32 cellular contexts compared by ENCODE assay signal in genomic region chr22:43894122-43894521, GRCh38. TPM values are rescaled to one million over a fixed set of nuclear protein-coding genes. Genes with fewer than 3 reads are reported as not detected.
"Had no signal": no experiment of that assay in that cellular context is flagged by ENCODE, and none has a peak within 500 bp of the region (broad histone marks: within the 10 kb centered on the region; RNA-seq: fewer than 3 reads in every experiment).

No MANE protein-coding gene starts in this region.

- DNase-seq: activated CD4-positive, alpha-beta memory T cell treated with anti-CD3 and anti-CD28 coated beads, Interleukin-2, amount 10 ng/mL, durations not matched to agents 7 days and 5 days; activated CD4-positive, alpha-beta T cell treated with anti-CD3 and anti-CD28 coated beads for 1 hour; activated CD4-positive, alpha-beta T cell treated with anti-CD3 and anti-CD28 coated beads for 4 hours; activated CD4-positive, alpha-beta T cell treated with anti-CD3 and anti-CD28 coated beads, Interleukin-2, amount 10 ng/mL, durations not matched to agents 7 days and 5 days; activated CD4-positive, alpha-beta T cell treated with anti-CD3 and anti-CD28 coated beads, Interleukin-2, amount 50 U/mL, for 4 hours; activated CD8-positive, alpha-beta memory T cell treated with anti-CD3 and anti-CD28 coated beads, Interleukin-2, amount 50 U/mL, for 48 hours; activated gamma-delta T cell; activated naive CD4-positive, alpha-beta T cell; activated naive CD4-positive, alpha-beta T cell treated with anti-CD3 and anti-CD28 coated beads, Interleukin-2, amount 10 ng/mL, durations not matched to agents 7 days and 5 days; activated naive CD8-positive, alpha-beta T cell treated with anti-CD3 and anti-CD28 coated beads, Interleukin-2, amount 10 ng/mL, durations not matched to agents 7 days and 5 days; activated T-cell treated with anti-CD3 and anti-CD28 coated beads for 4 hours; activated T-cell treated with anti-CD3 and anti-CD28 coated beads, Interleukin-2, amount 50 U/mL, for 24 hours; activated T-cell treated with anti-CD3 and anti-CD28 coated beads, Interleukin-2, amount 50 U/mL, for 72 hours; body of pancreas; caudate nucleus; colonic mucosa; effector CD8-positive, alpha-beta T cell; esophagus squamous epithelium; foreskin melanocyte; T-helper 2 cell had no signal

- ATAC-seq: activated naive CD4-positive, alpha-beta T cell treated with anti-CD3 and anti-CD28 coated beads, Interleukin-2, amount 50 U/mL, for 72 hours; activated T-cell treated with anti-CD3 and anti-CD28 coated beads, Interleukin-2, amount 50 U/mL, for 72 hours; body of pancreas; gastroesophageal sphincter; WTC11 had no signal

- H3K4me3 ChIP-seq: body of pancreas, colonic mucosa, esophagus squamous epithelium, gastroesophageal sphincter had no signal

- H3K27ac ChIP-seq: body of pancreas, colonic mucosa, epithelial cell of prostate, esophagus squamous epithelium, gastroesophageal sphincter, VCaP had no signal

- H3K9me3 ChIP-seq: body of pancreas, colonic mucosa, esophagus squamous epithelium, gastroesophageal sphincter had no signal

- H3K36me3 ChIP-seq: colonic mucosa, esophagus squamous epithelium, gastroesophageal sphincter had no signal

- H3K4me1 ChIP-seq: colonic mucosa had no signal

RNA-seq across cellular contexts. Expression of gene PNPLA5, which starts 2.3 kb away (rescaled TPM):
- total RNA-seq: activated CD4-positive, alpha-beta memory T cell treated with anti-CD3 and anti-CD28 coated beads, Interleukin-2, amount 10 ng/mL, durations not matched to agents 7 days and 5 days; activated CD4-positive, alpha-beta T cell treated with anti-CD3 and anti-CD28 coated beads, Interleukin-2, amount 10 ng/mL, durations not matched to agents 7 days and 5 days; activated naive CD4-positive, alpha-beta T cell treated with anti-CD3 and anti-CD28 coated beads, Interleukin-2, amount 50 U/mL, for 72 hours; activated naive CD8-positive, alpha-beta T cell treated with anti-CD3 and anti-CD28 coated beads, Interleukin-2, amount 10 ng/mL, durations not matched to agents 7 days and 5 days; activated T-cell treated with anti-CD3 and anti-CD28 coated beads, Interleukin-2, amount 50 U/mL, for 72 hours; body of pancreas; colonic mucosa; dermis microvascular lymphatic vessel endothelial cell; endothelial cell of umbilical vein; esophagus squamous epithelium; fibroblast of villous mesenchyme; gastroesophageal sphincter; glomerular endothelial cell; T-helper 1 cell treated with Interleukin-12 subunit alpha and Interleukin-12 subunit beta and Interleukin-4 antibody, amounts not matched to agents 30 ng/mL and 1 ng/mL, for 36 hours had no signal
- polyA plus RNA-seq: endothelial cell of umbilical vein, esophagus, fibroblast of lung had no signal

RNA-seq across cellular contexts. Expression of gene PNPLA3, which starts 29.5 kb away (rescaled TPM):
- total RNA-seq: activated CD4-positive, alpha-beta T cell treated with anti-CD3 and anti-CD28 coated beads, Interleukin-2, amount 10 ng/mL, durations not matched to agents 7 days and 5 days; gastroesophageal sphincter had no signal

RNA-seq across cellular contexts. Expression of gene SULT4A1, which starts 31.8 kb away (rescaled TPM):
- total RNA-seq: activated CD4-positive, alpha-beta memory T cell treated with anti-CD3 and anti-CD28 coated beads, Interleukin-2, amount 10 ng/mL, durations not matched to agents 7 days and 5 days; activated CD4-positive, alpha-beta T cell treated with anti-CD3 and anti-CD28 coated beads, Interleukin-2, amount 10 ng/mL, durations not matched to agents 7 days and 5 days; activated naive CD8-positive, alpha-beta T cell treated with anti-CD3 and anti-CD28 coated beads, Interleukin-2, amount 10 ng/mL, durations not matched to agents 7 days and 5 days; activated T-cell treated with anti-CD3 and anti-CD28 coated beads, Interleukin-2, amount 50 U/mL, for 72 hours; dermis microvascular lymphatic vessel endothelial cell; endothelial cell of umbilical vein; esophagus squamous epithelium; fibroblast of villous mesenchyme; T-helper 1 cell treated with Interleukin-12 subunit alpha and Interleukin-12 subunit beta and Interleukin-4 antibody, amounts not matched to agents 30 ng/mL and 1 ng/mL, for 36 hours had no signal
